In genomic region chr9:27866741-27867140, GRCh38 we compare ENCODE assay signal across 24 cellular contexts.
"Had no signal": no experiment of that assay in that cellular context is flagged by ENCODE, and none has a peak within 500 bp of the region (broad histone marks: within the 10 kb centered on the region; RNA-seq: fewer than 3 reads in every experiment).

No MANE protein-coding gene starts in this region.

- H3K9me3 ChIP-seq: ascending aorta, body of pancreas, Peyer's patch, SJCRH30 had no signal

- H3K4me3 Mint-ChIP-seq: activated B cell treated with CpG ODN at 0.5 μM for 24 hours; activated CD4-positive, alpha-beta memory T cell treated with anti-CD3 and anti-CD28 coated beads for 36 hours; activated CD4-positive, alpha-beta T cell treated with anti-CD3 and anti-CD28 coated beads, Interleukin-2, amount 10 ng/mL, durations not matched to agents 7 days and 5 days; activated naive CD8-positive, alpha-beta T cell treated with anti-CD3 and anti-CD28 coated beads, Interleukin-2, amount 50 U/mL, for 24 hours; activated T-cell treated with anti-CD3 and anti-CD28 coated beads, Interleukin-2, amount 50 U/mL, for 4 hours; T-helper 1 cell treated with Interleukin-12 subunit alpha and Interleukin-12 subunit beta and Interleukin-4 antibody, amounts not matched to agents 30 μg/mL and 1 μg/mL, for 36 hours had no signal

- H3K4me3 ChIP-seq: ascending aorta, body of pancreas, Peyer's patch, SJCRH30 had no signal

- DNase-seq: activated B cell treated with CpG ODN at 0.5 μM for 24 hours; activated CD4-positive, alpha-beta memory T cell treated with anti-CD3 and anti-CD28 coated beads for 36 hours; activated CD4-positive, alpha-beta T cell treated with anti-CD3 and anti-CD28 coated beads, Interleukin-2, amount 10 ng/mL, durations not matched to agents 7 days and 5 days; activated CD8-positive, alpha-beta memory T cell treated with anti-CD3 and anti-CD28 coated beads for 24 hours; activated effector memory CD4-positive, alpha-beta T cell treated with anti-CD3 and anti-CD28 coated beads, Interleukin-2, amount 50 U/mL, for 16 hours; activated naive CD4-positive, alpha-beta T cell treated with Interleukin-2 at 50 U/mL for 16 hours; activated naive CD8-positive, alpha-beta T cell treated with anti-CD3 and anti-CD28 coated beads, Interleukin-2, amount 50 U/mL, for 24 hours; activated T-cell treated with anti-CD3 and anti-CD28 coated beads, Interleukin-2, amount 50 U/mL, for 4 hours; amniotic stem cell; body of pancreas; central memory CD4-positive, alpha-beta T cell; NCI-H1092; NCI-H1417; NCI-H1694 treated with DMSO at 0.1 percent for 48 hours; NCI-H2029 treated with DMSO at 0.1 percent for 48 hours; NCI-H446; NCI-H524; Peyer's patch; Right ventricle myocardium superior; SJCRH30 had no signal

- H3K4me1 Mint-ChIP-seq: activated B cell treated with CpG ODN at 0.5 μM for 24 hours; activated CD4-positive, alpha-beta T cell treated with anti-CD3 and anti-CD28 coated beads, Interleukin-2, amount 10 ng/mL, durations not matched to agents 7 days and 5 days; activated naive CD8-positive, alpha-beta T cell treated with anti-CD3 and anti-CD28 coated beads, Interleukin-2, amount 50 U/mL, for 24 hours had no signal

- H3K27me3 ChIP-seq: ascending aorta, body of pancreas, Peyer's patch, SJCRH30 had no signal

- H3K27ac Mint-ChIP-seq: activated B cell treated with CpG ODN at 0.5 μM for 24 hours; activated CD4-positive, alpha-beta memory T cell treated with anti-CD3 and anti-CD28 coated beads for 36 hours; activated CD4-positive, alpha-beta T cell treated with anti-CD3 and anti-CD28 coated beads, Interleukin-2, amount 10 ng/mL, durations not matched to agents 7 days and 5 days; activated naive CD4-positive, alpha-beta T cell treated with anti-CD3 and anti-CD28 coated beads, Interleukin-2, amount 50 U/mL, for 72 hours; activated naive CD8-positive, alpha-beta T cell treated with anti-CD3 and anti-CD28 coated beads, Interleukin-2, amount 50 U/mL, for 24 hours; T-helper 1 cell treated with Interleukin-12 subunit alpha and Interleukin-12 subunit beta and Interleukin-4 antibody, amounts not matched to agents 30 μg/mL and 1 μg/mL, for 36 hours had no signal

- H3K27ac ChIP-seq: ascending aorta, body of pancreas, Peyer's patch, RWPE1, SJCRH30 had no signal

- H3K36me3 Mint-ChIP-seq: activated CD4-positive, alpha-beta memory T cell treated with anti-CD3 and anti-CD28 coated beads for 36 hours; activated naive CD4-positive, alpha-beta T cell treated with anti-CD3 and anti-CD28 coated beads, Interleukin-2, amount 50 U/mL, for 72 hours had no signal

- H3K27me3 Mint-ChIP-seq: activated B cell treated with CpG ODN at 0.5 μM for 24 hours; activated naive CD8-positive, alpha-beta T cell treated with anti-CD3 and anti-CD28 coated beads, Interleukin-2, amount 50 U/mL, for 24 hours had no signal

- H3K4me1 ChIP-seq: ascending aorta, body of pancreas, Peyer's patch had no signal

- H3K9me3 Mint-ChIP-seq: activated B cell treated with CpG ODN at 0.5 μM for 24 hours; activated CD4-positive, alpha-beta memory T cell treated with anti-CD3 and anti-CD28 coated beads for 36 hours; activated CD4-positive, alpha-beta T cell treated with anti-CD3 and anti-CD28 coated beads, Interleukin-2, amount 10 ng/mL, durations not matched to agents 7 days and 5 days; activated naive CD8-positive, alpha-beta T cell treated with anti-CD3 and anti-CD28 coated beads, Interleukin-2, amount 50 U/mL, for 24 hours; activated T-cell treated with anti-CD3 and anti-CD28 coated beads, Interleukin-2, amount 50 U/mL, for 4 hours; T-helper 1 cell treated with Interleukin-12 subunit alpha and Interleukin-12 subunit beta and Interleukin-4 antibody, amounts not matched to agents 30 μg/mL and 1 μg/mL, for 36 hours had no signal

- H3K36me3 ChIP-seq: ascending aorta, Peyer's patch, SJCRH30 had no signal

- ATAC-seq: activated naive CD4-positive, alpha-beta T cell treated with anti-CD3 and anti-CD28 coated beads, Interleukin-2, amount 50 U/mL, for 72 hours; activated naive CD8-positive, alpha-beta T cell treated with anti-CD3 and anti-CD28 coated beads, Interleukin-2, amount 50 U/mL, for 24 hours; activated T-cell treated with anti-CD3 and anti-CD28 coated beads, Interleukin-2, amount 50 U/mL, for 4 hours; body of pancreas had no signal
